ENCODE assay signal across 10 cellular contexts in genomic region chr3:175672119-175672689, GRCh38.
DNase-seq lines count a peak whose midpoint lies in the region; ATAC-seq and TF ChIP-seq lines count a peak whose summit lies in the region.
"Had no signal": no experiment of that assay in that cellular context is flagged by ENCODE, and none has a peak within 500 bp of the region (broad histone marks: within the 10 kb centered on the region; RNA-seq: fewer than 3 reads in every experiment).

No MANE protein-coding gene starts in this region.

- H3K4me2 ChIP-seq in H9 (ENCODE audit: insufficient read depth, insufficient read length, low read length) = no peak overlapping the region
- H3K4me2 ChIP-seq: neural progenitor cell had no signal

- no peak overlapping the region for H3K56ac ChIP-seq in H9 (ENCODE audit: insufficient read length, low read depth, low read length)

- no peak overlapping the region for H3K9ac ChIP-seq in H9 (ENCODE audit: extremely low read depth, insufficient read length, low read length)
- H3K9ac ChIP-seq: neural progenitor cell had no signal

- no peak overlapping the region for H3K4ac ChIP-seq in H9 (ENCODE audit: low read depth, low read length)

- 29% methylated on average over 6 of the region's 6 CpGs for WGBS in right cardiac atrium
- no CpG with 5 or more reads among the region's 6 CpGs for WGBS in H9 (ENCODE audit: extremely low coverage, insufficient read length, low lambda C conversion rate)

- H2BK12ac ChIP-seq in H9 (ENCODE audit: insufficient read length, low read depth, low read length) = no peak overlapping the region

- H3K4me3 Mint-ChIP-seq in H9 = no peak overlapping the region
- H3K4me3 Mint-ChIP-seq: neural progenitor cell had no signal

- H3K27ac ChIP-seq in right cardiac atrium (ENCODE audit: low read length) = no peak overlapping the region
- H3K27ac ChIP-seq in H9 (ENCODE audit: insufficient read length, low read depth, low read length) = no peak overlapping the region
- H3K27ac ChIP-seq: neural progenitor cell had no signal

- no peaks in the 10 kb centered on the region for H3K9me3 Mint-ChIP-seq in H9
- H3K9me3 Mint-ChIP-seq: neural progenitor cell had no signal

- no peak for TF ChIP-seq CTCF in H9 (conservative IDR thresholded peaks at IDR 0.05)

- in situ Hi-C loops in SK-MEL-5 (cut with HindIII; ENCODE audit: low pct_unique_long_range_greater_than_20kb, low sequenced_read_pairs) = no loop called here

- no peaks in the 10 kb centered on the region for H3K36me3 Mint-ChIP-seq in H9 (ENCODE audit: insufficient read depth in 1 of 3, low read depth in 3 of 3)
- H3K36me3 Mint-ChIP-seq: neural progenitor cell had no signal

- H3K9me3 ChIP-seq in right cardiac atrium (ENCODE audit: control insufficient read depth, low read length) = no peaks in the 10 kb centered on the region
- no peaks in the 10 kb centered on the region for H3K9me3 ChIP-seq in H9 (ENCODE audit: control insufficient read depth, low read depth, low read length)

- no peaks in the 10 kb centered on the region for H3K79me2 ChIP-seq in H9 (ENCODE audit: insufficient read depth, low read length)

- H2BK120ac ChIP-seq in H9 (ENCODE audit: low read depth, low read length, poor library complexity, severe bottlenecking) = no peak overlapping the region

- no peak overlapping the region for H2AK5ac ChIP-seq in H9 (ENCODE audit: insufficient read length, low read length)

- no peaks in the 10 kb centered on the region for H3K27me3 Mint-ChIP-seq in H9 (ENCODE audit: low read depth)

- H3K27ac Mint-ChIP-seq in H9 = no peak overlapping the region
- H3K27ac Mint-ChIP-seq: neural progenitor cell had no signal

- peak overlapping the region; percentile 64 for H3K4me3 ChIP-seq in right cardiac atrium (ENCODE audit: low read length)
- H3K4me3 ChIP-seq in skeletal muscle cell (ENCODE audit: low read depth, low read length) = peak overlapping the region; percentile 14
- H3K4me3 ChIP-seq: neural progenitor cell had no signal

- H3K23ac ChIP-seq in H9 (ENCODE audit: insufficient read length, low read depth, low read length) = no peak overlapping the region

- no peaks in the 10 kb centered on the region for H4K20me1 ChIP-seq in H9 (ENCODE audit: control insufficient read depth, insufficient read depth, insufficient read length)

- intact Hi-C loops in right cardiac atrium (cut with DNase I) = no loop called here

- H2AFZ ChIP-seq in H9 (ENCODE audit: low read length) = no peak overlapping the region
- H2AFZ ChIP-seq: neural progenitor cell had no signal

- H3K4me1 ChIP-seq in right cardiac atrium (ENCODE audit: control insufficient read depth, insufficient read depth, low read length) = no peaks in the 10 kb centered on the region
- no peaks in the 10 kb centered on the region for H3K4me1 ChIP-seq in H9 (ENCODE audit: insufficient read depth, low read length)
- H3K4me1 ChIP-seq: neural progenitor cell had no signal

- no peak overlapping the region for H4K5ac ChIP-seq in H9 (ENCODE audit: insufficient read length, low read depth, low read length)

- H4K91ac ChIP-seq in H9 (ENCODE audit: insufficient read length, low read depth, low read length) = no peak overlapping the region

- no peaks in the 10 kb centered on the region for H3K79me1 ChIP-seq in H9 (ENCODE audit: insufficient read depth, low read depth, low read length, poor library complexity, severe bottlenecking)

- DNase-seq in GM03348 (ENCODE audit: low spot score) = peak; percentile 9
- DNase-seq in SK-MEL-5 (ENCODE audit: low read depth, low spot score) = peak; percentile 46
- DNase-seq in right cardiac atrium = no peak
- DNase-seq in skeletal muscle cell (ENCODE audit: low read depth) = peak; percentile 13
- no peak for DNase-seq in NCI-H2196 treated with DMSO at 0.1 percent for 48 hours (lab: John Stamatoyannopoulos, UW; ENCODE audit: unreplicated experiment)
- DNase-seq in GF-D8 (lab: John Stamatoyannopoulos, UW) = no peak
- no peak for DNase-seq in H9
- DNase-seq: NCI-H2081 had no signal

- H3K23me2 ChIP-seq in H9 (ENCODE audit: insufficient read length, low read depth, low read length, poor library complexity, severe bottlenecking) = no peaks in the 10 kb centered on the region

- no peak overlapping the region for H4K8ac ChIP-seq in H9 (replicated peaks; ENCODE audit: insufficient read length, low read depth, low read length)

- no peak overlapping the region for H3T11ph ChIP-seq in H9 (ENCODE audit: low read length)

- H3K18ac ChIP-seq in H9 (ENCODE audit: insufficient read length, low read depth, low read length) = no peak overlapping the region

- H3K27me3 ChIP-seq in right cardiac atrium (ENCODE audit: control insufficient read depth, insufficient read depth) (no peaks in the 10 kb centered on the region), H9 (ENCODE audit: insufficient read depth, low read length) (no peaks in the 10 kb centered on the region)
- H3K27me3 ChIP-seq: neural progenitor cell had no signal

- no peak overlapping the region for H2BK15ac ChIP-seq in H9 (ENCODE audit: low read depth, low read length)

- no peak overlapping the region for H2BK20ac ChIP-seq in H9 (ENCODE audit: low read depth, low read length, poor library complexity, severe bottlenecking)

- no peak for ATAC-seq in right cardiac atrium
- no peak for ATAC-seq in HG02610 (IDR thresholded peaks at IDR 0.05; ENCODE audit: unreplicated experiment)

- H3K4me1 Mint-ChIP-seq in H9 = no peaks in the 10 kb centered on the region
- H3K4me1 Mint-ChIP-seq: neural progenitor cell had no signal

- no peak overlapping the region for H3K14ac ChIP-seq in H9 (ENCODE audit: insufficient read depth, low read length)

- H2BK5ac ChIP-seq in H9 (ENCODE audit: insufficient read length, low read length) = no peak overlapping the region

Comparison
In these comparisons a context has a peak if more than half of its experiments do, and no peak if none do; other contexts are left out.
1. DNase-seq: peak in GM03348 (single experiment), SK-MEL-5 (single experiment) and skeletal muscle cell (single experiment); none in right cardiac atrium (0 of 3), NCI-H2196 treated with DMSO at 0.1 percent for 48 hours (single experiment), GF-D8 (single experiment) and H9 (single experiment).